In genomic region chr20:845226-845868, GRCh38 we compare ENCODE assay signal across 9 cellular contexts. TPM values are rescaled to one million over a fixed set of nuclear protein-coding genes. Genes with fewer than 3 reads are reported as not detected.
DNase-seq lines count a peak whose midpoint lies in the region; ATAC-seq, FAIRE-seq and TF ChIP-seq lines count a peak whose summit lies in the region.
"Had no signal": no experiment of that assay in that cellular context is flagged by ENCODE, and none has a peak within 500 bp of the region (broad histone marks: within the 10 kb centered on the region; RNA-seq: fewer than 3 reads in every experiment).

No MANE protein-coding gene starts in this region.

- H3K9me2 ChIP-seq in SU-DHL-6 (replicated peaks; ENCODE audit: insufficient read depth, low read length) = no peaks in the 10 kb centered on the region

- H3K36me3 ChIP-seq in SU-DHL-6 (ENCODE audit: low read length) (no peaks in the 10 kb centered on the region), neutrophil (no peaks in the 10 kb centered on the region)

- no peak for FAIRE-seq in GM12891 (lab: Jason Lieb, UNC)

- H3K9ac ChIP-seq in SU-DHL-6 (ENCODE audit: low read length) = no peak overlapping the region

- peak overlapping the region; percentile 47 for H3K4me2 ChIP-seq in SU-DHL-6 (ENCODE audit: low read depth, low read length, poor library complexity, severe bottlenecking)

- DNase-seq in ELF-1 (ENCODE audit: low read depth, low spot score) (peak; percentile 29), ecto neural progenitor cell (ENCODE audit: low spot score) (peak; percentile 64), NCI-H1092 (lab: John Stamatoyannopoulos, UW) (no peak), islet precursor cell (no peak), GM12891 (ENCODE audit: insufficient read length, low spot score) (no peak)
- DNase-seq: GOT3 had no signal

- H3K9me3 ChIP-seq in SU-DHL-6 (ENCODE audit: insufficient read depth, low read length) (no peaks in the 10 kb centered on the region), neutrophil (peaks cover 5% of the 10 kb centered on the region)

- peaks cover 34 to 46% of the 10 kb centered on the region in 2 experiments for H3K4me1 ChIP-seq in neutrophil (ENCODE audit: control insufficient read depth in 1 of 2, insufficient read depth in 1 of 2, low read depth in 1 of 2, low read length in 1 of 2)

- no peak for TF ChIP-seq POLR2A in GM12891 (IDR thresholded peaks at IDR 0.05; ENCODE audit: low read depth, low read length)

- H3K4me3 ChIP-seq in SU-DHL-6 (ENCODE audit: insufficient read depth, low read length, poor library complexity, severe bottlenecking) = no peak overlapping the region
- peak overlapping the region; percentile 2 to 50 for H3K4me3 ChIP-seq in neutrophil (ENCODE audit: low read depth in 1 of 2, low read length in 1 of 2)

- H3F3A ChIP-seq in SU-DHL-6 (ENCODE audit: insufficient read depth) = no peaks in the 10 kb centered on the region

- H4K20me1 ChIP-seq in SU-DHL-6 (ENCODE audit: low read depth, low read length) = no peaks in the 10 kb centered on the region

- H3K27ac ChIP-seq in SU-DHL-6 (ENCODE audit: low read depth, low read length) (peak overlapping the region; percentile 46), neutrophil (no peak overlapping the region)

- no peak overlapping the region for H2AFZ ChIP-seq in SU-DHL-6 (ENCODE audit: low read depth, low read length, severe bottlenecking)

- no peaks in the 10 kb centered on the region for H3K79me2 ChIP-seq in SU-DHL-6 (ENCODE audit: insufficient read depth, low read length)

- TF ChIP-seq CTCF in SU-DHL-6 (IDR thresholded peaks at IDR 0.05; ENCODE audit: insufficient read depth, low read length, poor library complexity, severe bottlenecking) (no peak), neutrophil (IDR thresholded peaks at IDR 0.05) (no peak)

- no peak for ATAC-seq in GM21526 (IDR thresholded peaks at IDR 0.05; ENCODE audit: low FRiP score, unreplicated experiment)

- H3K27me3 ChIP-seq in SU-DHL-6 (ENCODE audit: low read length) (no peaks in the 10 kb centered on the region), neutrophil (peaks cover 57% of the 10 kb centered on the region)

TF ChIP-seq in GM12891, 5 proteins besides CTCF, POLR2A, EP300 and RAD21:
- TF ChIP-seq SPI1 (IDR thresholded peaks at IDR 0.05; ENCODE audit: low read depth, low read length) (no peak), POLR2AphosphoS5 (IDR thresholded peaks at IDR 0.05; ENCODE audit: low read depth, low read length) (no peak), PAX5 (IDR thresholded peaks at IDR 0.05; ENCODE audit: insufficient read depth, low read length, severe bottlenecking) (no peak), TAF1 (IDR thresholded peaks at IDR 0.05; ENCODE audit: low read depth, low read length) (no peak), POU2F2 (IDR thresholded peaks at IDR 0.05; ENCODE audit: low read depth, low read length) (no peak)

RNA-seq across cellular contexts. Expression of gene FAM110A, which starts 11.8 kb away (rescaled TPM):
- polyA plus RNA-seq in GM12891 (2012; ENCODE audit: low read depth, missing spikeins) = 4.0 TPM

Comparison
In these comparisons a context has a peak if more than half of its experiments do, and no peak if none do; other contexts are left out.
1. DNase-seq: peak in ELF-1 (single experiment) and ecto neural progenitor cell (single experiment); none in NCI-H1092 (single experiment), islet precursor cell (single experiment) and GM12891 (single experiment).